ENCODE assay signal across 9 cellular contexts in the genomic region with DNA sequence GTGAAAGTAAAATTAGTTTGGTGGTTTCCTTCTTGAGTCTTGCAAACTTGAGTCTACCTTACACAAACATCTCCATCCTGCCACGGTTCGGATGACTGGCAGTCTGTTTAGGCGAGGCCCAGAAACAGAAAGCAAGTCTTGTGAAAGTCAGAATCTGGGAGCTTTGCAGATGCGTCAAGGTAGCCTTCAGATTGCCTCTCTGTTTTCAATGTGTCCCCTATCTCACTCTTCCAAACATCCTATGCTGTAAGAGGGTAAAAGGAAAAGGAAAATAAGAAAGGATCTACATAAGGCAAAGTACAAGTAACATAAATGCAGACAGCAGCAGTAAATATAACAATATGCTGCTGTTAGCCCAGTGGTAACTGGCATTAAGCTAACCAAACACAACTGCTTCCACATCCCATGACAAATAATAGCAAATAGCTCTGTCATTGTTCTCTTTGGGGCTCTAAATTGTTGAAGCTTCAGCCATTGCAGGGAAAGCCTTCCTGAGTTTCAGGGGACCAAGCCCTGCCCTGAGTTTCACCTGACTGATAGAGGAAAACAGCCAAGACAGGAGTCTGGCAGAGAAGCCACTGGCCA. TPM values are rescaled to one million over a fixed set of nuclear protein-coding genes. Genes with fewer than 3 reads are reported as not detected.
DNase-seq lines count a peak whose midpoint lies in the region; ATAC-seq, FAIRE-seq and TF ChIP-seq lines count a peak whose summit lies in the region.
"Had no signal": no experiment of that assay in that cellular context is flagged by ENCODE, and none has a peak within 500 bp of the region (broad histone marks: within the 10 kb centered on the region; RNA-seq: fewer than 3 reads in every experiment).

No MANE protein-coding gene starts in this region.

- TF ChIP-seq POLR2A in H54 (IDR thresholded peaks at IDR 0.05; ENCODE audit: low read depth, low read length): no peak

- ATAC-seq in GM19025 (IDR thresholded peaks at IDR 0.05; ENCODE audit: low read depth, unreplicated experiment) (peak; percentile 89), HG03066 (IDR thresholded peaks at IDR 0.05; ENCODE audit: low read depth, unreplicated experiment) (peak; percentile 80), SK-N-SH treated with all-trans-retinoic acid at 6 μM for 48 hours (no peak)

- no peaks in the 10 kb centered on the region for H3K36me3 ChIP-seq in small intestine (ENCODE audit: control insufficient read depth in 2 of 2, insufficient read depth in 2 of 2, low read length in 2 of 2)

- no peaks in the 10 kb centered on the region for H3K27me3 ChIP-seq in small intestine (ENCODE audit: control insufficient read depth in 2 of 2, insufficient read depth in 2 of 2, low read length in 2 of 2)

- peak overlapping the region in 1 of 2 donors; percentile 22 for H3K27ac ChIP-seq in small intestine (ENCODE audit: low read depth in 1 of 2, low read length in 1 of 2)
- H3K27ac ChIP-seq: VCaP had no signal

- peak; percentile 64 to 66 for DNase-seq in activated CD4-positive, alpha-beta T cell treated with anti-CD3 and anti-CD28 coated beads for 4 hours
- DNase-seq in dermis blood vessel endothelial cell (peak; percentile 26), small intestine (peak; percentile 65), HCEC 1CT (no peak), H54 (ENCODE audit: insufficient read length, low spot score) (no peak)

- FAIRE-seq in small intestine (lab: Jason Lieb, UNC): no peak
- no peak for FAIRE-seq in H54 (lab: Jason Lieb, UNC)

- peaks cover 0 to 3% of the 10 kb centered on the region in 2 donors for H3K4me1 ChIP-seq in small intestine (ENCODE audit: control insufficient read depth in 2 of 2, insufficient read depth in 1 of 2, low read depth in 1 of 2, low read length in 1 of 2)

- H3K9me3 ChIP-seq in small intestine (ENCODE audit: control insufficient read depth, low read depth): no peaks in the 10 kb centered on the region

- no peak overlapping the region for H3K4me3 ChIP-seq in small intestine (ENCODE audit: low read depth in 1 of 2, low read length in 2 of 2)

- WGBS in small intestine, 3 donors: 8 to 26% (median 10%) methylated on average over 4 of the region's 4 CpGs

TF ChIP-seq in SK-N-SH treated with all-trans-retinoic acid at 6 μM for 48 hours, 23 proteins besides CTCF, POLR2A, EP300 and RAD21:
- TF ChIP-seq CSDC2 (CRISPR knock-in tag; IDR thresholded peaks at IDR 0.05): no peak
- no peak for TF ChIP-seq ISL1 (CRISPR knock-in tag; IDR thresholded peaks at IDR 0.05)
- TF ChIP-seq, protein P1, sequence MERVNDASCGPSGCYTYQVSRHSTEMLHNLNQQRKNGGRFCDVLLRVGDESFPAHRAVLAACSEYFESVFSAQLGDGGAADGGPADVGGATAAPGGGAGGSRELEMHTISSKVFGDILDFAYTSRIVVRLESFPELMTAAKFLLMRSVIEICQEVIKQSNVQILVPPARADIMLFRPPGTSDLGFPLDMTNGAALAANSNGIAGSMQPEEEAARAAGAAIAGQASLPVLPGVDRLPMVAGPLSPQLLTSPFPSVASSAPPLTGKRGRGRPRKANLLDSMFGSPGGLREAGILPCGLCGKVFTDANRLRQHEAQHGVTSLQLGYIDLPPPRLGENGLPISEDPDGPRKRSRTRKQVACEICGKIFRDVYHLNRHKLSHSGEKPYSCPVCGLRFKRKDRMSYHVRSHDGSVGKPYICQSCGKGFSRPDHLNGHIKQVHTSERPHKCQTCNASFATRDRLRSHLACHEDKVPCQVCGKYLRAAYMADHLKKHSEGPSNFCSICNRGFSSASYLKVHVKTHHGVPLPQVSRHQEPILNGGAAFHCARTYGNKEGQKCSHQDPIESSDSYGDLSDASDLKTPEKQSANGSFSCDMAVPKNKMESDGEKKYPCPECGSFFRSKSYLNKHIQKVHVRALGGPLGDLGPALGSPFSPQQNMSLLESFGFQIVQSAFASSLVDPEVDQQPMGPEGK (CRISPR knock-in tag; IDR thresholded peaks at IDR 0.05; ENCODE audit: borderline replicate concordance): no peak
- TF ChIP-seq OSR1 (CRISPR knock-in tag; IDR thresholded peaks at IDR 0.05): no peak
- no peak for TF ChIP-seq RARB (CRISPR knock-in tag; IDR thresholded peaks at IDR 0.05)
- TF ChIP-seq, protein P2, sequence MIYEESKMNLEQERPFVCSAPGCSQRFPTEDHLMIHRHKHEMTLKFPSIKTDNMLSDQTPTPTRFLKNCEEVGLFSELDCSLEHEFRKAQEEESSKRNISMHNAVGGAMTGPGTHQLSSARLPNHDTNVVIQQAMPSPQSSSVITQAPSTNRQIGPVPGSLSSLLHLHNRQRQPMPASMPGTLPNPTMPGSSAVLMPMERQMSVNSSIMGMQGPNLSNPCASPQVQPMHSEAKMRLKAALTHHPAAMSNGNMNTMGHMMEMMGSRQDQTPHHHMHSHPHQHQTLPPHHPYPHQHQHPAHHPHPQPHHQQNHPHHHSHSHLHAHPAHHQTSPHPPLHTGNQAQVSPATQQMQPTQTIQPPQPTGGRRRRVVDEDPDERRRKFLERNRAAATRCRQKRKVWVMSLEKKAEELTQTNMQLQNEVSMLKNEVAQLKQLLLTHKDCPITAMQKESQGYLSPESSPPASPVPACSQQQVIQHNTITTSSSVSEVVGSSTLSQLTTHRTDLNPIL (CRISPR knock-in tag; IDR thresholded peaks at IDR 0.05; ENCODE audit: low read depth): no peak
- TF ChIP-seq, protein P3, sequence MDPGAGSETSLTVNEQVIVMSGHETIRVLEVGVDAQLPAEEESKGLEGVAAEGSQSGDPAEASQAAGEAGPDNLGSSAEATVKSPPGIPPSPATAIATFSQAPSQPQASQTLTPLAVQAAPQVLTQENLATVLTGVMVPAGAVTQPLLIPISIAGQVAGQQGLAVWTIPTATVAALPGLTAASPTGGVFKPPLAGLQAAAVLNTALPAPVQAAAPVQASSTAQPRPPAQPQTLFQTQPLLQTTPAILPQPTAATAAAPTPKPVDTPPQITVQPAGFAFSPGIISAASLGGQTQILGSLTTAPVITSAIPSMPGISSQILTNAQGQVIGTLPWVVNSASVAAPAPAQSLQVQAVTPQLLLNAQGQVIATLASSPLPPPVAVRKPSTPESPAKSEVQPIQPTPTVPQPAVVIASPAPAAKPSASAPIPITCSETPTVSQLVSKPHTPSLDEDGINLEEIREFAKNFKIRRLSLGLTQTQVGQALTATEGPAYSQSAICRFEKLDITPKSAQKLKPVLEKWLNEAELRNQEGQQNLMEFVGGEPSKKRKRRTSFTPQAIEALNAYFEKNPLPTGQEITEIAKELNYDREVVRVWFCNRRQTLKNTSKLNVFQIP (CRISPR knock-in tag; IDR thresholded peaks at IDR 0.05; ENCODE audit: borderline replicate concordance, low read depth): no peak
- TF ChIP-seq ZFP30 (CRISPR knock-in tag; IDR thresholded peaks at IDR 0.05): no peak

RNA-seq across cellular contexts. Expression of a gene that starts 26.2 kb away (rescaled TPM):
- total RNA-seq in dermis blood vessel endothelial cell: not detected in 2 replicates
- 1 to 10 TPM in 1 of 3 donors, under 1 TPM in 1, not detected in 1; 0.10 to 1.1 TPM for polyA plus RNA-seq in small intestine

RNA-seq across cellular contexts. Expression of a gene that starts 49.6 kb away (rescaled TPM):
- 13.6 and 17.9 TPM in 2 replicates for total RNA-seq in dermis blood vessel endothelial cell
- polyA plus RNA-seq in small intestine: 10 to 100 TPM; 19.0 to 24.6 (median 22.2) TPM

Comparison
In these comparisons a context has a peak if more than half of its experiments do, and no peak if none do; other contexts are left out.
1. DNase-seq: peak in activated CD4-positive, alpha-beta T cell treated with anti-CD3 and anti-CD28 coated beads for 4 hours (2 of 2), dermis blood vessel endothelial cell (single experiment) and small intestine (single experiment); none in HCEC 1CT (single experiment) and H54 (single experiment).